ENCODE assay signal across 8 cellular contexts in genomic region chr17:77319211-77320031, GRCh38.
DNase-seq lines count a peak whose midpoint lies in the region; ATAC-seq, FAIRE-seq and TF ChIP-seq lines count a peak whose summit lies in the region.

No MANE protein-coding gene starts in this region.

- RAD21 ChIA-PET in GM12878 (lab: Charles Lee; ENCODE audit: unreplicated experiment): interaction anchor here (0.5 to 2.0 kb wide), 3 partner anchors 141 to 229 kb away, joined by 3 to 6 read pairs (median 4); no protein-coding TSS in a partner anchor

- peak; percentile 82 for TF ChIP-seq POLR2A in GM12878 (IDR thresholded peaks at IDR 0.05; ENCODE audit: low read depth, low read length)

- no peaks in the 10 kb centered on the region for H4K20me1 ChIP-seq in GM12878 (ENCODE audit: control insufficient read depth, insufficient read depth)

- H3K9ac ChIP-seq in GM12878 (ENCODE audit: control insufficient read depth, insufficient read depth, low read length): peak overlapping the region; percentile 89

- H3K36me3 Mint-ChIP-seq in HFFc6 (ENCODE audit: low read depth): peaks cover 13% of the 10 kb centered on the region

- H3K4me1 Mint-ChIP-seq in HFFc6 (ENCODE audit: low read depth): peaks cover 61% of the 10 kb centered on the region

- H3K4me2 ChIP-seq in GM12878 (ENCODE audit: control insufficient read depth, insufficient read depth): peak overlapping the region; percentile 94

- no peak for TF ChIP-seq CTCF in HFFc6 (IDR thresholded peaks at IDR 0.05)
- no peak for TF ChIP-seq CTCF in GM12878 (IDR thresholded peaks at IDR 0.05 in 2 of 3, conservative IDR thresholded peaks at IDR 0.05 in 1 of 3; ENCODE audit: control insufficient read depth in 2 of 3, extremely low read depth in 1 of 3, insufficient read depth in 1 of 3, low read depth in 3 of 3, low read length in 3 of 3)
- no peak for TF ChIP-seq CTCF in kidney epithelial cell (IDR thresholded peaks at IDR 0.05; ENCODE audit: insufficient read depth, low read length, poor library complexity, severe bottlenecking)

- H3K27me3 ChIP-seq in GM12878 (replicated peaks in 1 of 2; ENCODE audit: control insufficient read depth in 2 of 2, insufficient read depth in 2 of 2, low read length in 1 of 2): no peaks in the 10 kb centered on the region
- H3K27me3 ChIP-seq in kidney epithelial cell (ENCODE audit: control insufficient read depth, insufficient read depth, low read length): no peaks in the 10 kb centered on the region

- peaks cover 12% of the 10 kb centered on the region for H3K27me3 Mint-ChIP-seq in HFFc6 (ENCODE audit: insufficient read depth)

- intact Hi-C loops in GM12878 (cut with micrococcal nuclease; ENCODE audit: unreplicated experiment): loop anchor here (5.0 to 10.0 kb wide), 2 partner anchors 232 to 635 kb away; partner anchors contain the start of gene TNRC6C

- ATAC-seq in GM12878: peak; percentile 43
- no peak for ATAC-seq in GM18867 (IDR thresholded peaks at IDR 0.05; ENCODE audit: unreplicated experiment)

- H3K4me3 ChIP-seq in GM12878 (peak overlapping the region; percentile 84), kidney epithelial cell (ENCODE audit: low read depth, low read length) (peak overlapping the region; percentile 21)

- CTCF ChIA-PET in GM12878 (lab: Yijun Ruan, JAX): interaction anchor here (1.3 kb wide), 1 partner anchor 12 kb away, joined by 8 read pairs; no protein-coding TSS in a partner anchor

- peaks cover 50% of the 10 kb centered on the region for H3K4me1 ChIP-seq in GM12878 (ENCODE audit: control insufficient read depth, insufficient read depth, low read length)

- WGBS in GM12878 (ENCODE audit: insufficient coverage, insufficient replicate concordance, low lambda C conversion rate, missing lambda C conversion rate): 1% methylated on average over 38 of the region's 38 CpGs

- H3K36me3 ChIP-seq in GM12878 (ENCODE audit: control insufficient read depth in 2 of 2, insufficient read depth in 2 of 2, low read length in 1 of 2) (no peaks in the 10 kb centered on the region; a peak in 1 of 4 replicates), kidney epithelial cell (ENCODE audit: control insufficient read depth, insufficient read depth, low read length) (peaks cover 4% of the 10 kb centered on the region)

- no peaks in the 10 kb centered on the region; the same call in 1 of the 2 replicates for H3K9me3 Mint-ChIP-seq in HFFc6

- POLR2A ChIA-PET in GM12878 (lab: Charles Lee): no interaction called here

- BruUV-seq in GM12878 (replicated peaks; lab: Mats Ljungman, UMichigan): TSS peak; percentile 80

- no peak for TF ChIP-seq RAD21 in GM12878 (IDR thresholded peaks at IDR 0.05; ENCODE audit: insufficient read depth, low read depth, low read length)

- H3K4me3 Mint-ChIP-seq in HFFc6: peak overlapping the region; percentile 95

- peak overlapping the region; percentile 100 for H3K27ac Mint-ChIP-seq in HFFc6

- FAIRE-seq in GM12878 (lab: Jason Lieb, UNC): peak; percentile 44

- in situ Hi-C loops in GM12878 (cut with MboI): no loop called here

- peak overlapping the region; percentile 83 for H2AFZ ChIP-seq in GM12878 (ENCODE audit: control insufficient read depth, low read depth, low read length)

- H3K79me2 ChIP-seq in GM12878 (ENCODE audit: control insufficient read depth, insufficient read depth, low read length): peaks cover 47% of the 10 kb centered on the region

- no peaks in the 10 kb centered on the region for H3K9me3 ChIP-seq in GM12878 (replicated peaks; ENCODE audit: control insufficient read depth, insufficient read depth, low read length)

- DNase-seq in COLO829 (ENCODE audit: low spot score) (peak; percentile 81), HFFc6 (peak; percentile 88), SKM-1 treated with dmso at 0.1 percent for 144 hours (lab: John Stamatoyannopoulos, UW; ENCODE audit: unreplicated experiment) (peak; percentile 75), GM12878 (ENCODE audit: low read depth, low spot score) (no peak), kidney epithelial cell (ENCODE audit: low read depth) (peak; percentile 63), NCI-H748 treated with DMSO at 0.1 percent for 48 hours (lab: John Stamatoyannopoulos, UW) (no peak)
- peak; percentile 70 to 77 for DNase-seq in stimulated activated CD4-positive, alpha-beta T cell treated with anti-CD3 and anti-CD28 coated beads, Interleukin-2, amount 100 ng/mL, for 24 hours

- SMC1A ChIA-PET in GM12878 (lab: Charles Lee; ENCODE audit: uncharacterized antibody, unreplicated experiment): interaction anchor here (1.3 to 4.1 kb wide), 2 partner anchors 13 to 122 kb away, joined by 3 to 25 read pairs; no protein-coding TSS in a partner anchor

- H3K27ac ChIP-seq in GM12878 (ENCODE audit: control insufficient read depth, insufficient read depth): peak overlapping the region; percentile 88

- peak in 1 of 2 experiments; percentile 46; a peak in 1 of 4 replicates for TF ChIP-seq EP300 in GM12878 (IDR thresholded peaks at IDR 0.05; ENCODE audit: borderline replicate concordance in 1 of 2, control insufficient read depth in 1 of 2, low read depth in 2 of 2, low read length in 2 of 2)

TF ChIP-seq in GM12878, 131 proteins besides CTCF, POLR2A, EP300 and RAD21 (continues in another document):
- no peak for TF ChIP-seq ZNF207 (IDR thresholded peaks at IDR 0.05; ENCODE audit: borderline replicate concordance)
- TF ChIP-seq E2F4 (IDR thresholded peaks at IDR 0.05; ENCODE audit: low read depth, low read length): no peak
- no peak for TF ChIP-seq MYC (IDR thresholded peaks at IDR 0.05; ENCODE audit: insufficient read depth, insufficient read length, insufficient replicate concordance, low read length, severe bottlenecking)
- no peak for TF ChIP-seq FOXM1 (IDR thresholded peaks at IDR 0.05; ENCODE audit: low read depth, low read length)
- TF ChIP-seq HDAC2 (IDR thresholded peaks at IDR 0.05): no peak
- TF ChIP-seq FOS (IDR thresholded peaks at IDR 0.05; ENCODE audit: borderline replicate concordance, extremely low read depth, insufficient read length): no peak
- TF ChIP-seq SREBF2 (IDR thresholded peaks at IDR 0.05; ENCODE audit: low read length): no peak
- 0 out of 2 replicates have a peak, but pooled peaks have one; percentile 13 for TF ChIP-seq NKRF (conservative IDR thresholded peaks at IDR 0.05)
- TF ChIP-seq ZNF384 (IDR thresholded peaks at IDR 0.05; ENCODE audit: borderline replicate concordance, low read depth, low read length): no peak
- no peak for TF ChIP-seq CHD1 (IDR thresholded peaks at IDR 0.05; ENCODE audit: low read depth, low read length)
- TF ChIP-seq LARP7 (IDR thresholded peaks at IDR 0.05): no peak
- TF ChIP-seq RELA (IDR thresholded peaks at IDR 0.05; ENCODE audit: borderline replicate concordance, partially characterized antibody): no peak
- no peak for TF ChIP-seq SREBF1 (IDR thresholded peaks at IDR 0.05; ENCODE audit: low read length)
- no peak for TF ChIP-seq CBX3 (IDR thresholded peaks at IDR 0.05; ENCODE audit: borderline replicate concordance, low read depth)
- TF ChIP-seq EGR1 (IDR thresholded peaks at IDR 0.05; ENCODE audit: borderline replicate concordance in 1 of 2, low read depth in 2 of 2, low read length in 2 of 2): no peak
- TF ChIP-seq CEBPB (IDR thresholded peaks at IDR 0.05; ENCODE audit: borderline replicate concordance in 1 of 2, low read depth in 2 of 2, low read length in 2 of 2): no peak
- TF ChIP-seq NFXL1 (IDR thresholded peaks at IDR 0.05; ENCODE audit: borderline replicate concordance): no peak
- TF ChIP-seq NBN (IDR thresholded peaks at IDR 0.05): no peak
- peak; percentile 95 for TF ChIP-seq MEF2B (IDR thresholded peaks at IDR 0.05; ENCODE audit: partially characterized antibody, poor library complexity, severe bottlenecking)

Comparison
In these comparisons a context has a peak if more than half of its experiments do, and no peak if none do; other contexts are left out.
1. DNase-seq: peak in COLO829 (single experiment), HFFc6 (single experiment), SKM-1 treated with dmso at 0.1 percent for 144 hours (single experiment), kidney epithelial cell (single experiment) and stimulated activated CD4-positive, alpha-beta T cell treated with anti-CD3 and anti-CD28 coated beads, Interleukin-2, amount 100 ng/mL, for 24 hours (2 of 2); none in GM12878 (single experiment) and NCI-H748 treated with DMSO at 0.1 percent for 48 hours (single experiment).